14 cellular contexts compared by ENCODE assay signal in genomic region chr15:70714575-70714974, GRCh38. TPM values are rescaled to one million over a fixed set of nuclear protein-coding genes. Genes with fewer than 3 reads are reported as not detected.
DNase-seq lines count a peak whose midpoint lies in the region; ATAC-seq and TF ChIP-seq lines count a peak whose summit lies in the region.
"Had no signal": no experiment of that assay in that cellular context is flagged by ENCODE, and none has a peak within 500 bp of the region (broad histone marks: within the 10 kb centered on the region; RNA-seq: fewer than 3 reads in every experiment).

No MANE protein-coding gene starts in this region.

- TF ChIP-seq CTCF in RWPE1 (conservative IDR thresholded peaks at IDR 0.05; ENCODE audit: low read depth) (no peak), esophagus muscularis mucosa (IDR thresholded peaks at IDR 0.05) (no peak), retinal pigment epithelial cell (conservative IDR thresholded peaks at IDR 0.05; ENCODE audit: low read depth, low read length) (no peak)

- no peaks in the 10 kb centered on the region for H3K27me3 ChIP-seq in esophagus muscularis mucosa
- H3K27me3 ChIP-seq: MG63 had no signal

- H3K9me3 ChIP-seq in esophagus muscularis mucosa = no peaks in the 10 kb centered on the region
- H3K9me3 ChIP-seq: MG63 had no signal

- TF ChIP-seq EP300 in esophagus muscularis mucosa (IDR thresholded peaks at IDR 0.05) = no peak

- no peak for ATAC-seq in HG03280 (IDR thresholded peaks at IDR 0.05; ENCODE audit: unreplicated experiment)
- no peak for ATAC-seq in HG03457 (IDR thresholded peaks at IDR 0.05; ENCODE audit: unreplicated experiment)
- ATAC-seq: naive thymus-derived CD8-positive, alpha-beta T cell had no signal

- POLR2A ChIA-PET in RWPE1 (lab: Yijun Ruan, JAX; ENCODE audit: low non-redundant PET) = no interaction called here

- no peaks in the 10 kb centered on the region for H3K36me3 ChIP-seq in esophagus muscularis mucosa

- peaks cover 60 to 70% (median 67%) of the 10 kb centered on the region in 4 donors for H3K4me1 ChIP-seq in esophagus muscularis mucosa

- no peak for TF ChIP-seq POLR2A in esophagus muscularis mucosa (IDR thresholded peaks at IDR 0.05; ENCODE audit: low read depth)

- 7% methylated on average over 2 of the region's 2 CpGs for WGBS in esophagus muscularis mucosa

- H3K4me3 ChIP-seq in esophagus muscularis mucosa = peak overlapping the region in 1 of 4 donors; percentile 28
- peak overlapping the region; percentile 3 for H3K4me3 ChIP-seq in retinal pigment epithelial cell (ENCODE audit: low read length)
- H3K4me3 ChIP-seq: MG63 had no signal

- intact Hi-C loops in esophagus muscularis mucosa (cut with DNase I) = no loop called here

- H3K27ac ChIP-seq in RWPE1 = no peak overlapping the region
- H3K27ac ChIP-seq in esophagus muscularis mucosa (replicated peaks in 1 of 4) = peak overlapping the region; percentile 55 to 70 (median 65)
- H3K27ac ChIP-seq: C4-2B had no signal

- CTCF ChIA-PET in RWPE1 (lab: Yijun Ruan, JAX) = interaction anchor here (1.0 to 1.5 kb wide), 2 partner anchors 8 to 161 kb away, joined by 3 to 11 read pairs; no protein-coding TSS in a partner anchor

- peak; percentile 48 for DNase-seq in DMS114 treated with DMSO at 0.1 percent for 48 hours (lab: John Stamatoyannopoulos, UW; ENCODE audit: unreplicated experiment)
- peak; percentile 40 for DNase-seq in RWPE1 (ENCODE audit: low spot score)
- no peak for DNase-seq in esophagus muscularis mucosa (ENCODE audit: extremely low spot score)
- no peak for DNase-seq in retinal pigment epithelial cell (ENCODE audit: low read depth)
- DNase-seq in UCSD-AML1 (lab: John Stamatoyannopoulos, UW; ENCODE audit: unreplicated experiment) = no peak
- DNase-seq in stimulated activated CD4-positive, alpha-beta T cell treated with anti-CD3 and anti-CD28 coated beads, Interleukin-15, amount 100 ng/mL, for 24 hours = no peak
- DNase-seq: activated B cell treated with CpG ODN at 0.5 μM for 24 hours; erythroblast; MG63; naive thymus-derived CD8-positive, alpha-beta T cell; RPMI8226 had no signal

RNA-seq across cellular contexts. Expression of gene UACA, which starts 48.8 kb away (rescaled TPM):
- total RNA-seq in esophagus muscularis mucosa = 10 to 100 TPM; 23.9 to 40.7 (median 28.9) TPM

Comparison
In these comparisons a context has a peak if more than half of its experiments do, and no peak if none do; other contexts are left out.
1. DNase-seq: peak in DMS114 treated with DMSO at 0.1 percent for 48 hours (single experiment) and RWPE1 (single experiment); none in esophagus muscularis mucosa (single experiment), retinal pigment epithelial cell (single experiment), UCSD-AML1 (single experiment) and stimulated activated CD4-positive, alpha-beta T cell treated with anti-CD3 and anti-CD28 coated beads, Interleukin-15, amount 100 ng/mL, for 24 hours (single experiment).